In the genomic region with DNA sequence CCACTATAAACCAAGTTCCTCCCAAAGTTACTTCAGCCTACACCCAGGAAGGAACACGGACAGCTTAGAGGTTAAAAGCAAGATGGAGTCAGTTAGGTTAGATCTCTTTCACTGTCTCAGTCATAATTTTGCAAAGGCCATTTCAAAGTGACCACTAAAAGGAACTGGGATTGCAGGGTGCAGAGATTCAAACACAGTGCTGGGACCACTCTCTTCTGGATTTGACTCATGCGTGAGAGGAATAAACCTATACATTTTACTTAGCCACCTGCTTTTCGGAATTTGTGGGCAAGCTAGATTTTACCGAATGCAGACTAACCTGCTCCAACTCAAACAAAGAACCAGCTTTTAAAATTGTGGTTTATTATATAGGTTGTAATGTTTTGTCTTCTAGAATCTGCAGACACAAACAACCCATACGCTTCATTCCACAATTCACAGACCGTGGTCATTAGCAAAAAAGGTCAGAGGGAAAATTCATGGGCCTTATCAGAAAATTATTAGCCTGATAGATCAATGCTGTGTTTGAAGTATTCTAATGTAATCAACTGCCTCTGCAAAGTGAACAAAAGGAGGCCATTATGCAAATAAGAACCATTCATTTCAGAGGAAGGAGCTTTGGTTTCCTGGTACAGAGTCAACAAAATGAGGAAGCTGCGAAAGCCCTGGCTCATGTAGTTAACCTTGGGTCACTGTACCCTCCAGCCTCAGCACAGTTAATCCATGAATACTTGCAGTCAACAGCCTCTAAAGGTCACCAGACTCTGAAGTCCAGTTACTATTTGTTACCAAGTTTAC, we compare ENCODE assay signal across 7 cellular contexts.
A peak's percentile ranks its signal among the peaks of the same experiment; 100 is the strongest.
DNase-seq lines count a peak whose midpoint lies in the region; ATAC-seq and TF ChIP-seq lines count a peak whose summit lies in the region.

No MANE protein-coding gene starts in this region.

- DNase-seq in H9 (no peak), NCI-H2171 treated with DMSO at 0.1 percent for 48 hours (lab: John Stamatoyannopoulos, UW) (no peak)
- no peak for DNase-seq in stimulated activated CD4-positive, alpha-beta T cell treated with anti-CD3 and anti-CD28 coated beads, Interleukin-2, amount 100 ng/mL, for 24 hours

- H3K27ac ChIP-seq in OCI-LY3 (ENCODE audit: low read length) (peak overlapping the region; percentile 74), liver (ENCODE audit: low read depth in 1 of 2, low read length in 2 of 2) (no peak overlapping the region), H9 (ENCODE audit: insufficient read length, low read depth, low read length) (no peak overlapping the region)

- peaks cover 0 to 7% (median 5%) of the 10 kb centered on the region in 3 experiments; a peak in 2 of 7 replicates for H3K36me3 Mint-ChIP-seq in H9 (ENCODE audit: insufficient read depth in 1 of 3, low read depth in 3 of 3)

- TF ChIP-seq CTCF in OCI-LY3 (IDR thresholded peaks at IDR 0.05; ENCODE audit: low read depth, low read length): no peak
- no peak for TF ChIP-seq CTCF in liver (IDR thresholded peaks at IDR 0.05; ENCODE audit: low read depth, low read length, missing input control)
- no peak for TF ChIP-seq CTCF in H9 (conservative IDR thresholded peaks at IDR 0.05)

- H3K14ac ChIP-seq in H9 (ENCODE audit: insufficient read depth, low read length): no peak overlapping the region

- H3K23me2 ChIP-seq in H9 (ENCODE audit: insufficient read length, low read depth, low read length, poor library complexity, severe bottlenecking): no peaks in the 10 kb centered on the region

- no peak overlapping the region for H3K4me3 Mint-ChIP-seq in H9

- H3K4me1 Mint-ChIP-seq in H9: peaks cover 2 to 16% of the 10 kb centered on the region in 2 experiments; a peak in 3 of 4 replicates

- no peak overlapping the region for H2BK12ac ChIP-seq in H9 (ENCODE audit: insufficient read length, low read depth, low read length)

- H2BK20ac ChIP-seq in H9 (ENCODE audit: low read depth, low read length, poor library complexity, severe bottlenecking): no peak overlapping the region

- WGBS in liver: 63% methylated on average over 7 of the region's 7 CpGs
- no CpG with 5 or more reads among the region's 7 CpGs for WGBS in H9 (ENCODE audit: extremely low coverage, insufficient read length, low lambda C conversion rate)

- H3K9me3 Mint-ChIP-seq in H9: peaks cover 4 to 12% of the 10 kb centered on the region in 2 experiments; a peak in 4 of 5 replicates

- peak; percentile 74 for ATAC-seq in GM18907 (IDR thresholded peaks at IDR 0.05; ENCODE audit: unreplicated experiment)
- peak; percentile 64 for ATAC-seq in HG02852 (IDR thresholded peaks at IDR 0.05; ENCODE audit: unreplicated experiment)

- no peaks in the 10 kb centered on the region for H3K79me1 ChIP-seq in H9 (ENCODE audit: insufficient read depth, low read depth, low read length, poor library complexity, severe bottlenecking)

- peak overlapping the region; percentile 58 for H3K4me2 ChIP-seq in OCI-LY3 (ENCODE audit: low read length)
- H3K4me2 ChIP-seq in H9 (ENCODE audit: insufficient read depth, insufficient read length, low read length): no peak overlapping the region

- H3K4ac ChIP-seq in H9 (ENCODE audit: low read depth, low read length): no peak overlapping the region

- peaks cover 18% of the 10 kb centered on the region; the same call in 1 of the 2 replicates for H3K9me3 ChIP-seq in OCI-LY3 (ENCODE audit: insufficient read depth, low read length)
- H3K9me3 ChIP-seq in liver (ENCODE audit: control insufficient read depth in 4 of 4, low read length in 3 of 4): peaks cover 0 to 5% (median under 1%) of the 10 kb centered on the region in 4 donors
- no peaks in the 10 kb centered on the region for H3K9me3 ChIP-seq in H9 (ENCODE audit: control insufficient read depth, low read depth, low read length)

- H2BK15ac ChIP-seq in H9 (ENCODE audit: low read depth, low read length): no peak overlapping the region

- H3K27me3 Mint-ChIP-seq in H9 (ENCODE audit: low read depth): no peaks in the 10 kb centered on the region

- H3K79me2 ChIP-seq in OCI-LY3 (ENCODE audit: low read length): no peaks in the 10 kb centered on the region
- H3K79me2 ChIP-seq in H9 (ENCODE audit: insufficient read depth, low read length): no peaks in the 10 kb centered on the region

- H3K4me1 ChIP-seq in OCI-LY3 (ENCODE audit: low read length): peaks cover 53% of the 10 kb centered on the region
- H3K4me1 ChIP-seq in liver (ENCODE audit: control insufficient read depth in 4 of 4, insufficient read depth in 4 of 4, low read length in 3 of 4): no peaks in the 10 kb centered on the region
- H3K4me1 ChIP-seq in H9 (ENCODE audit: insufficient read depth, low read length): no peaks in the 10 kb centered on the region

- no peak overlapping the region for H4K8ac ChIP-seq in H9 (replicated peaks; ENCODE audit: insufficient read length, low read depth, low read length)

- no peak overlapping the region for H3K56ac ChIP-seq in H9 (ENCODE audit: insufficient read length, low read depth, low read length)

- peak in 1 of 2 donors; percentile 29 for TF ChIP-seq RAD21 in liver (IDR thresholded peaks at IDR 0.05)

- H2BK5ac ChIP-seq in H9 (ENCODE audit: insufficient read length, low read length): no peak overlapping the region

- H3K9ac ChIP-seq in OCI-LY3 (ENCODE audit: low read length): 0 out of 2 replicates have a peak overlapping the region, but pooled peaks have one; percentile 24
- no peak overlapping the region for H3K9ac ChIP-seq in liver (ENCODE audit: low read depth in 1 of 2, low read length in 2 of 2)
- H3K9ac ChIP-seq in H9 (ENCODE audit: extremely low read depth, insufficient read length, low read length): no peak overlapping the region

- H2AFZ ChIP-seq in OCI-LY3 (ENCODE audit: low read depth, low read length) (no peak overlapping the region), H9 (ENCODE audit: low read length) (no peak overlapping the region)

- no peak overlapping the region for H2BK120ac ChIP-seq in H9 (ENCODE audit: low read depth, low read length, poor library complexity, severe bottlenecking)

- H3K27me3 ChIP-seq in OCI-LY3 (ENCODE audit: low read depth, low read length) (peaks cover 7% of the 10 kb centered on the region; the same call in 1 of the 2 replicates), liver (ENCODE audit: control insufficient read depth in 4 of 4, insufficient read depth in 4 of 4, low read length in 3 of 4) (no peaks in the 10 kb centered on the region), H9 (ENCODE audit: insufficient read depth, low read length) (no peaks in the 10 kb centered on the region)

- no peak overlapping the region for H3K4me3 ChIP-seq in OCI-LY3 (ENCODE audit: low read length)
- no peak overlapping the region for H3K4me3 ChIP-seq in liver (ENCODE audit: low read depth in 1 of 3, low read length in 3 of 3)

- H3K27ac Mint-ChIP-seq in H9: no peak overlapping the region; a peak in 1 of 7 replicates

- no peak overlapping the region for H4K5ac ChIP-seq in H9 (ENCODE audit: insufficient read length, low read depth, low read length)

- H4K20me1 ChIP-seq in OCI-LY3 (ENCODE audit: insufficient read depth, low read length): no peaks in the 10 kb centered on the region
- no peaks in the 10 kb centered on the region for H4K20me1 ChIP-seq in H9 (ENCODE audit: control insufficient read depth, insufficient read depth, insufficient read length)

- H3T11ph ChIP-seq in H9 (ENCODE audit: low read length): no peak overlapping the region

- H3K36me3 ChIP-seq in OCI-LY3 (replicated peaks; ENCODE audit: low read depth, low read length) (peaks cover 9% of the 10 kb centered on the region), liver (ENCODE audit: control insufficient read depth in 4 of 4, insufficient read depth in 3 of 4, low read depth in 1 of 4, low read length in 3 of 4) (no peaks in the 10 kb centered on the region)

- no peak overlapping the region for H2AK5ac ChIP-seq in H9 (ENCODE audit: insufficient read length, low read length)

- no peak overlapping the region for H3K18ac ChIP-seq in H9 (ENCODE audit: insufficient read length, low read depth, low read length)

- no peak overlapping the region for H3K23ac ChIP-seq in H9 (ENCODE audit: insufficient read length, low read depth, low read length)

- no peak overlapping the region for H4K91ac ChIP-seq in H9 (ENCODE audit: insufficient read length, low read depth, low read length)

TF ChIP-seq in liver, 16 proteins besides CTCF, POLR2A, EP300 and RAD21:
- peak; percentile 50 for TF ChIP-seq NR2F2 (IDR thresholded peaks at IDR 0.05)
- peak; percentile 54 for TF ChIP-seq YY1 (IDR thresholded peaks at IDR 0.05)
- TF ChIP-seq HNF4A (conservative IDR thresholded peaks at IDR 0.05): no peak
- no peak for TF ChIP-seq JUND (IDR thresholded peaks at IDR 0.05)
- TF ChIP-seq FOXA2 (IDR thresholded peaks at IDR 0.05): no peak
- TF ChIP-seq HNF4G (IDR thresholded peaks at IDR 0.05): no peak
- no peak for TF ChIP-seq TAF1 (conservative IDR thresholded peaks at IDR 0.05)
- TF ChIP-seq, protein P1, sequence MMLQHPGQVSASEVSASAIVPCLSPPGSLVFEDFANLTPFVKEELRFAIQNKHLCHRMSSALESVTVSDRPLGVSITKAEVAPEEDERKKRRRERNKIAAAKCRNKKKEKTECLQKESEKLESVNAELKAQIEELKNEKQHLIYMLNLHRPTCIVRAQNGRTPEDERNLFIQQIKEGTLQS (IDR thresholded peaks at IDR 0.05): no peak
- TF ChIP-seq SP1 (IDR thresholded peaks at IDR 0.05): peak; percentile 24
- peak in 1 of 2 donors; percentile 36 for TF ChIP-seq RXRA (IDR thresholded peaks at IDR 0.05)
